Comparison of ENCODE assay signal across 9 cellular contexts in genomic region chr11:13135385-13136271, GRCh38.
A peak's percentile ranks its signal among the peaks of the same experiment; 100 is the strongest.
DNase-seq lines count a peak whose midpoint lies in the region; ATAC-seq and TF ChIP-seq lines count a peak whose summit lies in the region.
"Had no signal": no experiment of that assay in that cellular context is flagged by ENCODE, and none has a peak within 500 bp of the region (broad histone marks: within the 10 kb centered on the region; RNA-seq: fewer than 3 reads in every experiment).

No MANE protein-coding gene starts in this region.

- H3K9me3 ChIP-seq in colonic mucosa = no peaks in the 10 kb centered on the region

- H3K4me1 Mint-ChIP-seq in nephron = peaks cover 32% of the 10 kb centered on the region

- no peak for ATAC-seq in HG03520 (IDR thresholded peaks at IDR 0.05; ENCODE audit: unreplicated experiment)
- ATAC-seq in GM18502 (IDR thresholded peaks at IDR 0.05; ENCODE audit: poor library complexity, unreplicated experiment) = no peak
- ATAC-seq: foreskin keratinocyte had no signal

- no peaks in the 10 kb centered on the region for H3K36me3 ChIP-seq in colonic mucosa

- no peak overlapping the region for H3K4me3 Mint-ChIP-seq in nephron

- intact Hi-C loops in colonic mucosa (cut with DNase I) = no loop called here

- peaks cover 4% of the 10 kb centered on the region for H3K36me3 Mint-ChIP-seq in nephron (ENCODE audit: low read depth)

- H3K9me3 Mint-ChIP-seq in nephron = peaks cover 10% of the 10 kb centered on the region

- peaks cover 5% of the 10 kb centered on the region for H3K4me1 ChIP-seq in colonic mucosa

- no peaks in the 10 kb centered on the region for H3K27me3 ChIP-seq in colonic mucosa
- H3K27me3 ChIP-seq: foreskin keratinocyte had no signal

- TF ChIP-seq CTCF in nephron (IDR thresholded peaks at IDR 0.05; ENCODE audit: unreplicated experiment in 3 of 3) (no peak), colonic mucosa (IDR thresholded peaks at IDR 0.05) (no peak)

- no peak overlapping the region for H3K9ac ChIP-seq in colonic mucosa (ENCODE audit: low read depth in 2 of 2, low read length in 2 of 2)

- DNase-seq in Daoy (ENCODE audit: low read depth) = peak; percentile 89
- peak; percentile 70 for DNase-seq in NCI-H2107 (lab: John Stamatoyannopoulos, UW)
- peak in 48 of 61 donors; percentile 9 to 84 (median 50) for DNase-seq in caudate nucleus (lab: John Stamatoyannopoulos, UW)
- DNase-seq in colonic mucosa = no peak
- no peak for DNase-seq in activated CD4-positive, alpha-beta T cell treated with anti-CD3 and anti-CD28 coated beads for 48 hours
- DNase-seq: foreskin keratinocyte had no signal

- H3K4me3 ChIP-seq in colonic mucosa = no peak overlapping the region

- no peaks in the 10 kb centered on the region for H3K27me3 Mint-ChIP-seq in nephron (ENCODE audit: low read depth)

- H3K27ac ChIP-seq in caudate nucleus (ENCODE audit: low read depth, low read length) = peak overlapping the region; percentile 46
- no peak overlapping the region for H3K27ac ChIP-seq in colonic mucosa
- H3K27ac ChIP-seq: foreskin keratinocyte had no signal

- H3K27ac Mint-ChIP-seq in nephron = peak overlapping the region; percentile 74 to 85 (median 83)

Comparison
In these comparisons a context has a peak if more than half of its experiments do, and no peak if none do; other contexts are left out.
1. DNase-seq: peak in Daoy (single experiment), NCI-H2107 (single experiment) and caudate nucleus (48 of 61); none in colonic mucosa (single experiment) and activated CD4-positive, alpha-beta T cell treated with anti-CD3 and anti-CD28 coated beads for 48 hours (single experiment).